Comparison of ENCODE assay signal across 28 cellular contexts in genomic region chr10:15516284-15516956, GRCh38.
DNase-seq lines count a peak whose midpoint lies in the region; ATAC-seq, FAIRE-seq and TF ChIP-seq lines count a peak whose summit lies in the region.
"Had no signal": no experiment of that assay in that cellular context is flagged by ENCODE, and none has a peak within 500 bp of the region (broad histone marks: within the 10 kb centered on the region; RNA-seq: fewer than 3 reads in every experiment).

No MANE protein-coding gene starts in this region.

- no peak overlapping the region for H3K4me3 ChIP-seq in A549
- H3K4me3 ChIP-seq in PC-3 (ENCODE audit: low read length) = no peak overlapping the region
- H3K4me3 ChIP-seq: BLaER1 treated with 17β-estradiol and CSF1 and Interleukin-3, amounts not matched to agents 10 nM and 100 nM; GM12878; GM23248 had no signal

- peaks cover 6% of the 10 kb centered on the region; the same call in 1 of the 2 replicates for H3K27me3 ChIP-seq in PC-3 (ENCODE audit: low read length)
- H3K27me3 ChIP-seq: BE2C; BLaER1 treated with 17β-estradiol and CSF1 and Interleukin-3, amounts not matched to agents 10 nM and 100 nM had no signal

- H3K4me2 ChIP-seq in A549 (no peak overlapping the region), PC-3 (ENCODE audit: low read length) (no peak overlapping the region)
- H3K4me2 ChIP-seq: BLaER1 treated with 17β-estradiol and CSF1 and Interleukin-3, amounts not matched to agents 10 nM and 100 nM had no signal

- no peaks in the 10 kb centered on the region for H3K9me3 Mint-ChIP-seq in activated CD4-positive, alpha-beta T cell treated with anti-CD3 and anti-CD28 coated beads for 36 hours (ENCODE audit: low read depth)
- no peaks in the 10 kb centered on the region for H3K9me3 Mint-ChIP-seq in activated T-helper 17 cell treated with anti-CD3 and anti-CD28 coated beads, Interleukin-2, amount 50 U/mL, for 72 hours
- peaks cover 4% of the 10 kb centered on the region for H3K9me3 Mint-ChIP-seq in nephron progenitor cell
- H3K9me3 Mint-ChIP-seq: CD4-positive, alpha-beta T cell had no signal

- peaks cover 12% of the 10 kb centered on the region for H3K27me3 Mint-ChIP-seq in activated CD4-positive, alpha-beta T cell treated with anti-CD3 and anti-CD28 coated beads for 36 hours
- peaks cover 11% of the 10 kb centered on the region for H3K27me3 Mint-ChIP-seq in activated T-helper 17 cell treated with anti-CD3 and anti-CD28 coated beads, Interleukin-2, amount 50 U/mL, for 72 hours
- no peaks in the 10 kb centered on the region for H3K27me3 Mint-ChIP-seq in nephron progenitor cell (ENCODE audit: low read depth, poor library complexity)

- no peaks in the 10 kb centered on the region for H3K36me3 Mint-ChIP-seq in activated CD4-positive, alpha-beta T cell treated with anti-CD3 and anti-CD28 coated beads for 36 hours (ENCODE audit: low read depth)
- no peaks in the 10 kb centered on the region for H3K36me3 Mint-ChIP-seq in activated T-helper 17 cell treated with anti-CD3 and anti-CD28 coated beads, Interleukin-2, amount 50 U/mL, for 72 hours (ENCODE audit: low read depth)
- H3K36me3 Mint-ChIP-seq in nephron progenitor cell (ENCODE audit: low read depth) = peaks cover 74% of the 10 kb centered on the region
- H3K36me3 Mint-ChIP-seq: CD14-positive monocyte; CD8-positive, alpha-beta memory T cell had no signal

- H3K4me1 ChIP-seq in A549 = no peaks in the 10 kb centered on the region
- peaks cover 11% of the 10 kb centered on the region for H3K4me1 ChIP-seq in PC-3 (ENCODE audit: insufficient read depth, low read length)
- H3K4me1 ChIP-seq: BE2C; BLaER1 treated with 17β-estradiol and CSF1 and Interleukin-3, amounts not matched to agents 10 nM and 100 nM had no signal

- no peaks in the 10 kb centered on the region for H3F3A ChIP-seq in PC-3 (ENCODE audit: low read length, unreplicated experiment)

- peak; percentile 51 for ATAC-seq in activated CD4-positive, alpha-beta T cell treated with anti-CD3 and anti-CD28 coated beads for 36 hours
- no peak for ATAC-seq in A549
- peak; percentile 18 for ATAC-seq in activated T-helper 17 cell treated with anti-CD3 and anti-CD28 coated beads, Interleukin-2, amount 50 U/mL, for 72 hours (replicated peaks)
- no peak for ATAC-seq in PC-3
- ATAC-seq: GM12878 had no signal

- 2% methylated on average over 3 of the region's 3 CpGs for WGBS in A549 (ENCODE audit: missing lambda C conversion rate)

- no peaks in the 10 kb centered on the region for H3K9me2 ChIP-seq in PC-3 (replicated peaks; ENCODE audit: low read length)

- H3K4me3 Mint-ChIP-seq in activated CD4-positive, alpha-beta T cell treated with anti-CD3 and anti-CD28 coated beads for 36 hours = no peak overlapping the region
- no peak overlapping the region for H3K4me3 Mint-ChIP-seq in activated T-helper 17 cell treated with anti-CD3 and anti-CD28 coated beads, Interleukin-2, amount 50 U/mL, for 72 hours
- no peak overlapping the region for H3K4me3 Mint-ChIP-seq in nephron progenitor cell
- H3K4me3 Mint-ChIP-seq: CD14-positive monocyte; CD4-positive, alpha-beta T cell; CD8-positive, alpha-beta memory T cell had no signal

- TF ChIP-seq RAD21 in A549 (conservative IDR thresholded peaks at IDR 0.05 in 1 of 2, IDR thresholded peaks at IDR 0.05 in 1 of 2) = no peak

- intact Hi-C loops in activated CD4-positive, alpha-beta T cell treated with anti-CD3 and anti-CD28 coated beads for 36 hours (cut with DNase I, micrococcal nuclease) = no loop called here
- intact Hi-C loops in PC-3 (cut with micrococcal nuclease) = no loop called here

- TF ChIP-seq CTCF in A549 (IDR thresholded peaks at IDR 0.05) = no peak
- no peak for TF ChIP-seq CTCF in nephron progenitor cell (IDR thresholded peaks at IDR 0.05)
- TF ChIP-seq CTCF in PC-3 (conservative IDR thresholded peaks at IDR 0.05; ENCODE audit: low read depth, low read length) = no peak

- FAIRE-seq in A549 (lab: Jason Lieb, UNC) = peak; percentile 46
- FAIRE-seq: A204.1, D721Med, GM12878, GM19239, H1 had no signal

- no peak overlapping the region for H3K27ac ChIP-seq in A549
- no peak overlapping the region for H3K27ac ChIP-seq in PC-3 (ENCODE audit: low read length)
- H3K27ac ChIP-seq: 22Rv1; BLaER1 treated with 17β-estradiol and CSF1 and Interleukin-3, amounts not matched to agents 10 nM and 100 nM; GM23248 had no signal

- no peak for TF ChIP-seq EP300 in A549 (IDR thresholded peaks at IDR 0.05)

- POLR2A ChIA-PET in activated CD4-positive, alpha-beta T cell treated with anti-CD3 and anti-CD28 coated beads for 36 hours (lab: Charles Lee) = no interaction called here
- POLR2A ChIA-PET in A549 (lab: Yijun Ruan, JAX) (no interaction called here), PC-3 (lab: Charles Lee; ENCODE audit: unreplicated experiment) (no interaction called here)

- H3K9ac ChIP-seq in PC-3 (ENCODE audit: low read length) = no peak overlapping the region
- H3K9ac ChIP-seq: BLaER1 treated with 17β-estradiol and CSF1 and Interleukin-3, amounts not matched to agents 10 nM and 100 nM; GM23248 had no signal

- H2AFZ ChIP-seq in PC-3 (ENCODE audit: low read length) = no peak overlapping the region
- H2AFZ ChIP-seq: GM23248 had no signal

- no peaks in the 10 kb centered on the region for H3K4me1 Mint-ChIP-seq in activated CD4-positive, alpha-beta T cell treated with anti-CD3 and anti-CD28 coated beads for 36 hours
- H3K4me1 Mint-ChIP-seq in activated T-helper 17 cell treated with anti-CD3 and anti-CD28 coated beads, Interleukin-2, amount 50 U/mL, for 72 hours = no peaks in the 10 kb centered on the region
- H3K4me1 Mint-ChIP-seq in nephron progenitor cell = peaks cover 15% of the 10 kb centered on the region
- H3K4me1 Mint-ChIP-seq: CD14-positive monocyte; CD8-positive, alpha-beta memory T cell had no signal

- no peaks in the 10 kb centered on the region for H3K36me3 ChIP-seq in PC-3 (ENCODE audit: low read depth, low read length)
- H3K36me3 ChIP-seq: BE2C had no signal

- no peak overlapping the region for H3K27ac Mint-ChIP-seq in activated CD4-positive, alpha-beta T cell treated with anti-CD3 and anti-CD28 coated beads for 36 hours
- H3K27ac Mint-ChIP-seq in activated T-helper 17 cell treated with anti-CD3 and anti-CD28 coated beads, Interleukin-2, amount 50 U/mL, for 72 hours = no peak overlapping the region
- peak overlapping the region; percentile 69 for H3K27ac Mint-ChIP-seq in nephron progenitor cell
- H3K27ac Mint-ChIP-seq: CD14-positive monocyte; CD4-positive, alpha-beta T cell; CD8-positive, alpha-beta memory T cell had no signal

- no TSS peak for BruUV-seq in PC-3 (replicated peaks; lab: Mats Ljungman, UMichigan)

- DNase-seq in activated CD4-positive, alpha-beta T cell treated with anti-CD3 and anti-CD28 coated beads for 36 hours = no peak
- DNase-seq in activated CD4-positive, alpha-beta T cell treated with anti-CD3 and anti-CD28 coated beads for 48 hours = no peak
- DNase-seq in A549 (ENCODE audit: low read depth in 1 of 2, low spot score in 1 of 2) (no peak), nephron progenitor cell (no peak), PC-3 (no peak), erythroblast (lab: John Stamatoyannopoulos, UW) (no peak)
- DNase-seq in activated CD4-positive, CD25-positive, alpha-beta regulatory T cell (lab: John Stamatoyannopoulos, UW) = no peak
- DNase-seq: ACHN; AML-193; BE2C; CD4-positive, alpha-beta T cell; CD8-positive, alpha-beta memory T cell; DMS 273 treated with DMSO at 0.1 percent for 48 hours; DMS79; EL; GDM1; GM23248; H7; HCEC 1CT had no signal

- TF ChIP-seq POLR2A in A549 (IDR thresholded peaks at IDR 0.05; ENCODE audit: low read length) (no peak), erythroblast (IDR thresholded peaks at IDR 0.05; ENCODE audit: low read length) (no peak)

- H4K20me1 ChIP-seq in PC-3 (ENCODE audit: low read length) = no peaks in the 10 kb centered on the region
- H4K20me1 ChIP-seq: BLaER1 treated with 17β-estradiol and CSF1 and Interleukin-3, amounts not matched to agents 10 nM and 100 nM had no signal

- H3K79me2 ChIP-seq in PC-3 (ENCODE audit: low read length) = no peaks in the 10 kb centered on the region

- H3K9me3 ChIP-seq in A549 (no peaks in the 10 kb centered on the region), PC-3 (ENCODE audit: low read length) (no peaks in the 10 kb centered on the region)
- H3K9me3 ChIP-seq: BE2C had no signal

- CTCF ChIA-PET in activated CD4-positive, alpha-beta T cell treated with anti-CD3 and anti-CD28 coated beads for 36 hours (lab: Charles Lee) = interaction anchor here (0.8 to 1.1 kb wide), 2 partner anchors 38 to 386 kb away, joined by 3 read pairs; no protein-coding TSS in a partner anchor
- CTCF ChIA-PET in A549 (lab: Yijun Ruan, JAX) (no interaction called here), PC-3 (lab: Charles Lee) (no interaction called here)

TF ChIP-seq in A549, 52 proteins besides CTCF, POLR2A, EP300 and RAD21:
- no peak for TF ChIP-seq NFE2L2 (conservative IDR thresholded peaks at IDR 0.05; ENCODE audit: low read length)
- no peak for TF ChIP-seq GATA3 (IDR thresholded peaks at IDR 0.05; ENCODE audit: borderline replicate concordance)
- TF ChIP-seq HOXB13 (CRISPR knock-in tag; IDR thresholded peaks at IDR 0.05; ENCODE audit: low read depth) = no peak
- TF ChIP-seq JUN (IDR thresholded peaks at IDR 0.05) = no peak

Comparison
In these comparisons a context has a peak if more than half of its experiments do, and no peak if none do; other contexts are left out.
1. ATAC-seq: peak in activated CD4-positive, alpha-beta T cell treated with anti-CD3 and anti-CD28 coated beads for 36 hours (single experiment) and activated T-helper 17 cell treated with anti-CD3 and anti-CD28 coated beads, Interleukin-2, amount 50 U/mL, for 72 hours (single experiment); none in A549 (0 of 2) and PC-3 (single experiment).